In the genomic region with DNA sequence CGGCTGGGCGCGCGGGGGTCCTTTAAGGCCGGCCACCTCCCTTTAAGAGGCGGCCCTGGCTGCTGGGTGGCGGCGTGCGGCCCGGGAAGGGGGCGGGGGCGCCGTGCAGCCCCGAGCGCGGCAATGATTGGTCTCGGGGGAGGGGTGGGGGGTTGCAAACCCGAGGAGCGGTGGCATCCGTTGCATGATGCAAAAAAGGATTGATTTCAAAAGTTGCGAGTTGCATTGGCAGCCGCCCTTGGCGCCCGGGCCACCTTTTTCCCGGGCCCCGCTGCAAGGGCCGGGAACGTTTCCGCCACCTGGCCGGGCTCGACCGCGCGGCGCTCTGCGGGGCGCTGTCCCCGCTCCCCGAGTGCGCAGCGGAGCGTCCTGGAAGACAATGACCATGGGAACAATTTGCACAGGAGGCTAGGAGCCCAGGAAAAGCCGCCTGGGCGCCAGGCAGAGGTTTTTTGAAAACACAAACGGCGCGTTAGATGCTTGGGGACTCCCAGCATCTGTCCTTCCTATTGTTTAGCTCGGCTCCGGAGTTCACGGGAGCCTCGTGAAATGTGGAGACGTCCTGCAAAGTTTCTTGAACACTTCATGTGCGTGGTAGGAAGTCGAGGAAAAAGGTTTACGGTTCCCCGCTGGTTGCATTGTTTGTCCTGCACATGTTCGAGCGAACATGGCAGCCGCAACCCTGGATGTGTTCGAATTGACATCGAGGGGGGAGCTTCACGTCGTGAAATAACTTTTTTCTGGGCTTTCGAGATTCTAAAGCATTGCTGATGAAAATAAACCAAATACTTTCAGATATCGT, we compare ENCODE assay signal across 1 cellular context.
TF ChIP-seq lines count a peak whose summit lies in the region.

A gene with protein sequence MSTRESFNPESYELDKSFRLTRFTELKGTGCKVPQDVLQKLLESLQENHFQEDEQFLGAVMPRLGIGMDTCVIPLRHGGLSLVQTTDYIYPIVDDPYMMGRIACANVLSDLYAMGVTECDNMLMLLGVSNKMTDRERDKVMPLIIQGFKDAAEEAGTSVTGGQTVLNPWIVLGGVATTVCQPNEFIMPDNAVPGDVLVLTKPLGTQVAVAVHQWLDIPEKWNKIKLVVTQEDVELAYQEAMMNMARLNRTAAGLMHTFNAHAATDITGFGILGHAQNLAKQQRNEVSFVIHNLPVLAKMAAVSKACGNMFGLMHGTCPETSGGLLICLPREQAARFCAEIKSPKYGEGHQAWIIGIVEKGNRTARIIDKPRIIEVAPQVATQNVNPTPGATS (minus strand): TSS at position 78 of the 802 bp plus-strand sequence. CDS start 3,343 bp downstream, outside the sequence.

TF ChIP-seq in K562, 482 proteins besides CTCF, POLR2A, EP300 and RAD21 (continued from another document and continues in another):
- TF ChIP-seq ZMIZ1 (IDR thresholded peaks at IDR 0.05; ENCODE audit: low read depth in 2 of 2, low read length in 2 of 2): no peak
- TF ChIP-seq, protein P1, sequence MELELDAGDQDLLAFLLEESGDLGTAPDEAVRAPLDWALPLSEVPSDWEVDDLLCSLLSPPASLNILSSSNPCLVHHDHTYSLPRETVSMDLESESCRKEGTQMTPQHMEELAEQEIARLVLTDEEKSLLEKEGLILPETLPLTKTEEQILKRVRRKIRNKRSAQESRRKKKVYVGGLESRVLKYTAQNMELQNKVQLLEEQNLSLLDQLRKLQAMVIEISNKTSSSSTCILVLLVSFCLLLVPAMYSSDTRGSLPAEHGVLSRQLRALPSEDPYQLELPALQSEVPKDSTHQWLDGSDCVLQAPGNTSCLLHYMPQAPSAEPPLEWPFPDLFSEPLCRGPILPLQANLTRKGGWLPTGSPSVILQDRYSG (tag; conservative IDR thresholded peaks at IDR 0.05; ENCODE audit: low read depth): no peak
- TF ChIP-seq CHD4 (IDR thresholded peaks at IDR 0.05; ENCODE audit: insufficient read depth, insufficient replicate concordance, low read depth, low read length, poor library complexity, severe bottlenecking): no peak
- TF ChIP-seq TAF15 (IDR thresholded peaks at IDR 0.05; ENCODE audit: low read depth, low read length): no peak
- TF ChIP-seq EHMT2 (IDR thresholded peaks at IDR 0.05): no peak
- TF ChIP-seq ZNF449 (CRISPR knock-in tag; IDR thresholded peaks at IDR 0.05): no peak
- peak; percentile 71; the same call in 1 of the 2 replicates for TF ChIP-seq ZBTB17 (CRISPR knock-in tag; IDR thresholded peaks at IDR 0.05)
- no peak for TF ChIP-seq ZC3H4 (CRISPR knock-in tag; IDR thresholded peaks at IDR 0.05; ENCODE audit: borderline replicate concordance)
- TF ChIP-seq, protein P2, sequence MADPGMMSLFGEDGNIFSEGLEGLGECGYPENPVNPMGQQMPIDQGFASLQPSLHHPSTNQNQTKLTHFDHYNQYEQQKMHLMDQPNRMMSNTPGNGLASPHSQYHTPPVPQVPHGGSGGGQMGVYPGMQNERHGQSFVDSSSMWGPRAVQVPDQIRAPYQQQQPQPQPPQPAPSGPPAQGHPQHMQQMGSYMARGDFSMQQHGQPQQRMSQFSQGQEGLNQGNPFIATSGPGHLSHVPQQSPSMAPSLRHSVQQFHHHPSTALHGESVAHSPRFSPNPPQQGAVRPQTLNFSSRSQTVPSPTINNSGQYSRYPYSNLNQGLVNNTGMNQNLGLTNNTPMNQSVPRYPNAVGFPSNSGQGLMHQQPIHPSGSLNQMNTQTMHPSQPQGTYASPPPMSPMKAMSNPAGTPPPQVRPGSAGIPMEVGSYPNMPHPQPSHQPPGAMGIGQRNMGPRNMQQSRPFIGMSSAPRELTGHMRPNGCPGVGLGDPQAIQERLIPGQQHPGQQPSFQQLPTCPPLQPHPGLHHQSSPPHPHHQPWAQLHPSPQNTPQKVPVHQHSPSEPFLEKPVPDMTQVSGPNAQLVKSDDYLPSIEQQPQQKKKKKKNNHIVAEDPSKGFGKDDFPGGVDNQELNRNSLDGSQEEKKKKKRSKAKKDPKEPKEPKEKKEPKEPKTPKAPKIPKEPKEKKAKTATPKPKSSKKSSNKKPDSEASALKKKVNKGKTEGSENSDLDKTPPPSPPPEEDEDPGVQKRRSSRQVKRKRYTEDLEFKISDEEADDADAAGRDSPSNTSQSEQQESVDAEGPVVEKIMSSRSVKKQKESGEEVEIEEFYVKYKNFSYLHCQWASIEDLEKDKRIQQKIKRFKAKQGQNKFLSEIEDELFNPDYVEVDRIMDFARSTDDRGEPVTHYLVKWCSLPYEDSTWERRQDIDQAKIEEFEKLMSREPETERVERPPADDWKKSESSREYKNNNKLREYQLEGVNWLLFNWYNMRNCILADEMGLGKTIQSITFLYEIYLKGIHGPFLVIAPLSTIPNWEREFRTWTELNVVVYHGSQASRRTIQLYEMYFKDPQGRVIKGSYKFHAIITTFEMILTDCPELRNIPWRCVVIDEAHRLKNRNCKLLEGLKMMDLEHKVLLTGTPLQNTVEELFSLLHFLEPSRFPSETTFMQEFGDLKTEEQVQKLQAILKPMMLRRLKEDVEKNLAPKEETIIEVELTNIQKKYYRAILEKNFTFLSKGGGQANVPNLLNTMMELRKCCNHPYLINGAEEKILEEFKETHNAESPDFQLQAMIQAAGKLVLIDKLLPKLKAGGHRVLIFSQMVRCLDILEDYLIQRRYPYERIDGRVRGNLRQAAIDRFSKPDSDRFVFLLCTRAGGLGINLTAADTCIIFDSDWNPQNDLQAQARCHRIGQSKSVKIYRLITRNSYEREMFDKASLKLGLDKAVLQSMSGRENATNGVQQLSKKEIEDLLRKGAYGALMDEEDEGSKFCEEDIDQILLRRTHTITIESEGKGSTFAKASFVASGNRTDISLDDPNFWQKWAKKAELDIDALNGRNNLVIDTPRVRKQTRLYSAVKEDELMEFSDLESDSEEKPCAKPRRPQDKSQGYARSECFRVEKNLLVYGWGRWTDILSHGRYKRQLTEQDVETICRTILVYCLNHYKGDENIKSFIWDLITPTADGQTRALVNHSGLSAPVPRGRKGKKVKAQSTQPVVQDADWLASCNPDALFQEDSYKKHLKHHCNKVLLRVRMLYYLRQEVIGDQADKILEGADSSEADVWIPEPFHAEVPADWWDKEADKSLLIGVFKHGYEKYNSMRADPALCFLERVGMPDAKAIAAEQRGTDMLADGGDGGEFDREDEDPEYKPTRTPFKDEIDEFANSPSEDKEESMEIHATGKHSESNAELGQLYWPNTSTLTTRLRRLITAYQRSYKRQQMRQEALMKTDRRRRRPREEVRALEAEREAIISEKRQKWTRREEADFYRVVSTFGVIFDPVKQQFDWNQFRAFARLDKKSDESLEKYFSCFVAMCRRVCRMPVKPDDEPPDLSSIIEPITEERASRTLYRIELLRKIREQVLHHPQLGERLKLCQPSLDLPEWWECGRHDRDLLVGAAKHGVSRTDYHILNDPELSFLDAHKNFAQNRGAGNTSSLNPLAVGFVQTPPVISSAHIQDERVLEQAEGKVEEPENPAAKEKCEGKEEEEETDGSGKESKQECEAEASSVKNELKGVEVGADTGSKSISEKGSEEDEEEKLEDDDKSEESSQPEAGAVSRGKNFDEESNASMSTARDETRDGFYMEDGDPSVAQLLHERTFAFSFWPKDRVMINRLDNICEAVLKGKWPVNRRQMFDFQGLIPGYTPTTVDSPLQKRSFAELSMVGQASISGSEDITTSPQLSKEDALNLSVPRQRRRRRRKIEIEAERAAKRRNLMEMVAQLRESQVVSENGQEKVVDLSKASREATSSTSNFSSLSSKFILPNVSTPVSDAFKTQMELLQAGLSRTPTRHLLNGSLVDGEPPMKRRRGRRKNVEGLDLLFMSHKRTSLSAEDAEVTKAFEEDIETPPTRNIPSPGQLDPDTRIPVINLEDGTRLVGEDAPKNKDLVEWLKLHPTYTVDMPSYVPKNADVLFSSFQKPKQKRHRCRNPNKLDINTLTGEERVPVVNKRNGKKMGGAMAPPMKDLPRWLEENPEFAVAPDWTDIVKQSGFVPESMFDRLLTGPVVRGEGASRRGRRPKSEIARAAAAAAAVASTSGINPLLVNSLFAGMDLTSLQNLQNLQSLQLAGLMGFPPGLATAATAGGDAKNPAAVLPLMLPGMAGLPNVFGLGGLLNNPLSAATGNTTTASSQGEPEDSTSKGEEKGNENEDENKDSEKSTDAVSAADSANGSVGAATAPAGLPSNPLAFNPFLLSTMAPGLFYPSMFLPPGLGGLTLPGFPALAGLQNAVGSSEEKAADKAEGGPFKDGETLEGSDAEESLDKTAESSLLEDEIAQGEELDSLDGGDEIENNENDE (IDR thresholded peaks at IDR 0.05; ENCODE audit: low read depth, low read length): no peak
- TF ChIP-seq HLTF (IDR thresholded peaks at IDR 0.05): no peak
- no peak for TF ChIP-seq ZNF655 (CRISPR knock-in tag; IDR thresholded peaks at IDR 0.05)
- no peak for TF ChIP-seq FOS (IDR thresholded peaks at IDR 0.05; ENCODE audit: extremely low read depth, insufficient read length)
- no peak for TF ChIP-seq ZC3H8 (IDR thresholded peaks at IDR 0.05)
- peak; percentile 78 for TF ChIP-seq L3MBTL2 (IDR thresholded peaks at IDR 0.05)
- no peak for TF ChIP-seq ETV5 (CRISPR knock-in tag; IDR thresholded peaks at IDR 0.05; ENCODE audit: low read depth)
- TF ChIP-seq HDAC3 (IDR thresholded peaks at IDR 0.05; ENCODE audit: borderline replicate concordance, partially characterized antibody): no peak
- no peak for TF ChIP-seq SMAD2 (IDR thresholded peaks at IDR 0.05; ENCODE audit: low read depth, low read length)
- TF ChIP-seq RBM15 (IDR thresholded peaks at IDR 0.05; ENCODE audit: insufficient read depth, low read length): no peak
- TF ChIP-seq, protein P3, sequence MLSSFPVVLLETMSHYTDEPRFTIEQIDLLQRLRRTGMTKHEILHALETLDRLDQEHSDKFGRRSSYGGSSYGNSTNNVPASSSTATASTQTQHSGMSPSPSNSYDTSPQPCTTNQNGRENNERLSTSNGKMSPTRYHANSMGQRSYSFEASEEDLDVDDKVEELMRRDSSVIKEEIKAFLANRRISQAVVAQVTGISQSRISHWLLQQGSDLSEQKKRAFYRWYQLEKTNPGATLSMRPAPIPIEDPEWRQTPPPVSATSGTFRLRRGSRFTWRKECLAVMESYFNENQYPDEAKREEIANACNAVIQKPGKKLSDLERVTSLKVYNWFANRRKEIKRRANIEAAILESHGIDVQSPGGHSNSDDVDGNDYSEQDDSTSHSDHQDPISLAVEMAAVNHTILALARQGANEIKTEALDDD (IDR thresholded peaks at IDR 0.05): no peak
- TF ChIP-seq FOSL1 (tag; conservative IDR thresholded peaks at IDR 0.05): no peak
- no peak for TF ChIP-seq ZNF583 (CRISPR knock-in tag; IDR thresholded peaks at IDR 0.05)
- TF ChIP-seq ZNF444 (CRISPR knock-in tag; IDR thresholded peaks at IDR 0.05): no peak
- TF ChIP-seq ZNF224 (CRISPR knock-in tag; IDR thresholded peaks at IDR 0.05): no peak
- TF ChIP-seq, protein P4, sequence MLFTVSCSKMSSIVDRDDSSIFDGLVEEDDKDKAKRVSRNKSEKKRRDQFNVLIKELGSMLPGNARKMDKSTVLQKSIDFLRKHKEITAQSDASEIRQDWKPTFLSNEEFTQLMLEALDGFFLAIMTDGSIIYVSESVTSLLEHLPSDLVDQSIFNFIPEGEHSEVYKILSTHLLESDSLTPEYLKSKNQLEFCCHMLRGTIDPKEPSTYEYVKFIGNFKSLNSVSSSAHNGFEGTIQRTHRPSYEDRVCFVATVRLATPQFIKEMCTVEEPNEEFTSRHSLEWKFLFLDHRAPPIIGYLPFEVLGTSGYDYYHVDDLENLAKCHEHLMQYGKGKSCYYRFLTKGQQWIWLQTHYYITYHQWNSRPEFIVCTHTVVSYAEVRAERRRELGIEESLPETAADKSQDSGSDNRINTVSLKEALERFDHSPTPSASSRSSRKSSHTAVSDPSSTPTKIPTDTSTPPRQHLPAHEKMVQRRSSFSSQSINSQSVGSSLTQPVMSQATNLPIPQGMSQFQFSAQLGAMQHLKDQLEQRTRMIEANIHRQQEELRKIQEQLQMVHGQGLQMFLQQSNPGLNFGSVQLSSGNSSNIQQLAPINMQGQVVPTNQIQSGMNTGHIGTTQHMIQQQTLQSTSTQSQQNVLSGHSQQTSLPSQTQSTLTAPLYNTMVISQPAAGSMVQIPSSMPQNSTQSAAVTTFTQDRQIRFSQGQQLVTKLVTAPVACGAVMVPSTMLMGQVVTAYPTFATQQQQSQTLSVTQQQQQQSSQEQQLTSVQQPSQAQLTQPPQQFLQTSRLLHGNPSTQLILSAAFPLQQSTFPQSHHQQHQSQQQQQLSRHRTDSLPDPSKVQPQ (CRISPR knock-in tag; IDR thresholded peaks at IDR 0.05; ENCODE audit: borderline replicate concordance): no peak
- no peak for TF ChIP-seq SPI1 (IDR thresholded peaks at IDR 0.05; ENCODE audit: borderline replicate concordance, low read depth, low read length)
- no peak for TF ChIP-seq NR1H2 (CRISPR knock-in tag; IDR thresholded peaks at IDR 0.05)
